Comparison of ENCODE assay signal across 8 cellular contexts in the genomic region with DNA sequence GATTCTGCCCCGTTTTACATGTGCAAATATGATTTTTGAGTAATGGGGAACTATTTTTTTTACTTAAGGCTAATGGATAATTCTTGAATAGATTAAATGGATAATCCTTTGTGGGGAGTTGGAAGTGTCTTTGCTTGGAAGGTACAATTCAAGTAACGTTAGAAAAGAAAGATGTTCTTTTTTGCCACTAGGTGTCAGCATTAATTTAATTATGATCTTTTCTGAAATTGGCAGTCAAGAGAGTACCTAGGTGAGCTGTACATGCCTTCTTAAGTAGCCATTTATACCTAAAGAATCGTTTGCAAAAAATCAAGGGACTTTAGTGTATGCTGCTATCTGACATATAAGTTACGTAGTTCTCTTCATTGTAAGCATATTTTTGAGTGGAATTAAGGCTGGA. TPM values are rescaled to one million over a fixed set of nuclear protein-coding genes. Genes with fewer than 3 reads are reported as not detected.
DNase-seq lines count a peak whose midpoint lies in the region; ATAC-seq and TF ChIP-seq lines count a peak whose summit lies in the region.

No MANE protein-coding gene starts in this region.

- no peaks in the 10 kb centered on the region for H3K36me3 ChIP-seq in ascending aorta
- H3K36me3 ChIP-seq in effector memory CD4-positive, alpha-beta T cell (ENCODE audit: control insufficient read depth, insufficient read depth, low read length): peaks cover 8% of the 10 kb centered on the region

- TF ChIP-seq CTCF in 22Rv1 (IDR thresholded peaks at IDR 0.05): peak; percentile 76
- TF ChIP-seq CTCF in ascending aorta (IDR thresholded peaks at IDR 0.05): peak; percentile 19 to 51 (median 49)

- H3K9me3 ChIP-seq in ascending aorta: no peaks in the 10 kb centered on the region
- H3K9me3 ChIP-seq in effector memory CD4-positive, alpha-beta T cell (ENCODE audit: control insufficient read depth, low read length): no peaks in the 10 kb centered on the region

- H3K4me1 ChIP-seq in ascending aorta: peaks cover 5 to 14% of the 10 kb centered on the region in 2 donors
- H3K4me1 ChIP-seq in effector memory CD4-positive, alpha-beta T cell (ENCODE audit: control insufficient read depth, insufficient read depth, low read length, poor library complexity, severe bottlenecking): peaks cover 13% of the 10 kb centered on the region

- intact Hi-C loops in ascending aorta (cut with DNase I): loop anchor here (5.0 kb wide), 1 partner anchor 341 kb away; no protein-coding TSS in a partner anchor

- H3K27ac ChIP-seq in 22Rv1 (peak overlapping the region; percentile 17), ascending aorta (no peak overlapping the region)
- no peak overlapping the region for H3K27ac ChIP-seq in effector memory CD4-positive, alpha-beta T cell (ENCODE audit: insufficient read depth, low read length, poor library complexity, severe bottlenecking)

- H3K4me3 Mint-ChIP-seq in stimulated activated naive CD8-positive, alpha-beta T cell treated with anti-CD3 and anti-CD28 coated beads, Interleukin-15, amount 100 ng/mL, for 72 hours: peak overlapping the region; percentile 46 to 70

- H3K27me3 Mint-ChIP-seq in stimulated activated naive CD8-positive, alpha-beta T cell treated with anti-CD3 and anti-CD28 coated beads, Interleukin-15, amount 100 ng/mL, for 72 hours: no peaks in the 10 kb centered on the region

- no peaks in the 10 kb centered on the region for H3K27me3 ChIP-seq in ascending aorta
- no peaks in the 10 kb centered on the region for H3K27me3 ChIP-seq in effector memory CD4-positive, alpha-beta T cell (replicated peaks; ENCODE audit: control insufficient read depth, insufficient read depth, low read length, poor library complexity, severe bottlenecking)

- H3K4me1 Mint-ChIP-seq in stimulated activated naive CD8-positive, alpha-beta T cell treated with anti-CD3 and anti-CD28 coated beads, Interleukin-15, amount 100 ng/mL, for 72 hours: peaks cover 26% of the 10 kb centered on the region

- H3K9me3 Mint-ChIP-seq in stimulated activated naive CD8-positive, alpha-beta T cell treated with anti-CD3 and anti-CD28 coated beads, Interleukin-15, amount 100 ng/mL, for 72 hours: no peaks in the 10 kb centered on the region

- DNase-seq in GF-D8 (lab: John Stamatoyannopoulos, UW): peak; percentile 61
- peak; percentile 54 for DNase-seq in NCI-H526 treated with DMSO at 0.1 percent for 48 hours (lab: John Stamatoyannopoulos, UW)
- DNase-seq in ascending aorta (ENCODE audit: low spot score in 2 of 2): no peak
- peak; percentile 16 for DNase-seq in iPS-NIHi7 (ENCODE audit: extremely low spot score)
- DNase-seq in stimulated activated naive CD8-positive, alpha-beta T cell treated with anti-CD3 and anti-CD28 coated beads, Interleukin-15, amount 100 ng/mL, for 72 hours: no peak
- no peak for DNase-seq in effector memory CD4-positive, alpha-beta T cell

- no peak overlapping the region for H3K4me3 ChIP-seq in ascending aorta
- no peak overlapping the region for H3K4me3 ChIP-seq in effector memory CD4-positive, alpha-beta T cell (ENCODE audit: insufficient read depth, low read depth, low read length, poor library complexity, severe bottlenecking)

- ATAC-seq in HG03378 (IDR thresholded peaks at IDR 0.05; ENCODE audit: unreplicated experiment): peak; percentile 56
- peak; percentile 54 for ATAC-seq in stimulated activated naive CD8-positive, alpha-beta T cell treated with anti-CD3 and anti-CD28 coated beads, Interleukin-15, amount 100 ng/mL, for 72 hours

- peak overlapping the region in 1 of 2 donors; percentile 83 for H3K27ac Mint-ChIP-seq in stimulated activated naive CD8-positive, alpha-beta T cell treated with anti-CD3 and anti-CD28 coated beads, Interleukin-15, amount 100 ng/mL, for 72 hours

RNA-seq across cellular contexts. Expression of gene FBXO28, which starts 2.2 kb away (rescaled TPM):
- total RNA-seq in ascending aorta: 4.8 TPM

Comparison
In these comparisons a context has a peak if more than half of its experiments do, and no peak if none do; other contexts are left out.
1. DNase-seq: peak in GF-D8 (single experiment), NCI-H526 treated with DMSO at 0.1 percent for 48 hours (single experiment) and iPS-NIHi7 (single experiment); none in ascending aorta (0 of 2), stimulated activated naive CD8-positive, alpha-beta T cell treated with anti-CD3 and anti-CD28 coated beads, Interleukin-15, amount 100 ng/mL, for 72 hours (0 of 2) and effector memory CD4-positive, alpha-beta T cell (0 of 3).